Comparison of ENCODE assay signal across 14 cellular contexts in the genomic region with DNA sequence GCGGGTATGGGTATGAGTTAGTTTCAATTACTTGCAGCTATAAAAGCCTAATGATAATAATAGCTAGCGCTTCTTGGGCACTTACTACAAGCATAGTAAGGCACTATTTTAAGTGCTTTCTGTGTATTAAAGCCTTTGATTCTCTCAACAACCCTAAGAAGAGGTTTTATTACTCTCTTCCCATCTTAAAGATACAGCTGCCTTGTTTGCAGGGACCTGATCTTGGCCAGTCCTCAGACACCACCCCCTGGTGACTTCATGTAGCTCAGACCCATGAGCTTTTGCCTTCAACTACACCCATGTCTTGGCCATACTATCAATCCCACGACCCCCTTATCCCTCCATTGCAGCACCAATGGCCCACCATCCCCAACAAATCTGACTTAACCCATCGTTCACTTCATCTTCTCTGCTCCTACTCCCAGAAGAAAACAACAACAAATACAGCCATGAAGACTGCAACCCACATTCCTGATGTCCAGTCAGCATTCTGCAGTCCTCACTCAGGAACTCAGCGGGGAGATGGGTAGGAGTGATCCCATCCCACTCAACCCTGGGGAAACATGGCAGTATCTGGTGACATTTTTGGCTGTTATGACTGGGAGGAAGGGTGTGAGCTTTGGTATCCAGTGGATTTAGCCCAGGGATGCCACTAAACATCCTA. TPM values are rescaled to one million over a fixed set of nuclear protein-coding genes. Genes with fewer than 3 reads are reported as not detected.
DNase-seq lines count a peak whose midpoint lies in the region; ATAC-seq and TF ChIP-seq lines count a peak whose summit lies in the region.
"Had no signal": no experiment of that assay in that cellular context is flagged by ENCODE, and none has a peak within 500 bp of the region (broad histone marks: within the 10 kb centered on the region; RNA-seq: fewer than 3 reads in every experiment).

No MANE protein-coding gene starts in this region.

- H3K27me3 ChIP-seq in SK-N-SH (ENCODE audit: insufficient read depth): no peaks in the 10 kb centered on the region

- H3K79me2 ChIP-seq in SK-N-SH (ENCODE audit: insufficient read depth): peaks cover 87% of the 10 kb centered on the region

- H3K36me3 Mint-ChIP-seq in dendritic cell treated with granulocyte-macrophage colony-stimulating factor and Interleukin-4, amounts not matched to agents 40 ng/mL and 50 ng/mL, for 4 days (ENCODE audit: low read depth): peaks cover 41% of the 10 kb centered on the region

- no peaks in the 10 kb centered on the region for H3K27me3 Mint-ChIP-seq in dendritic cell treated with granulocyte-macrophage colony-stimulating factor and Interleukin-4, amounts not matched to agents 40 ng/mL and 50 ng/mL, for 4 days

- no peak overlapping the region for H3K9ac ChIP-seq in SK-N-SH

- no peak for TF ChIP-seq RAD21 in SK-N-SH (IDR thresholded peaks at IDR 0.05; ENCODE audit: low read length)

- peaks cover 14 to 19% of the 10 kb centered on the region in 2 experiments; a peak in 3 of 4 replicates for H3K4me1 ChIP-seq in SK-N-SH (ENCODE audit: control insufficient read depth in 1 of 2, insufficient read depth in 2 of 2, low read depth in 1 of 2, low read length in 1 of 2)

- 95% methylated on average over 5 of the region's 5 CpGs for WGBS in SK-N-SH (ENCODE audit: low lambda C conversion rate)

- H4K20me1 ChIP-seq in SK-N-SH (ENCODE audit: insufficient read depth): peaks cover 80% of the 10 kb centered on the region

- H3K27ac ChIP-seq in SK-N-SH (ENCODE audit: low read depth in 2 of 2, low read length in 1 of 2): no peak overlapping the region
- H3K27ac ChIP-seq: epithelial cell of prostate, VCaP had no signal

- peaks cover 81% of the 10 kb centered on the region for H3K4me1 Mint-ChIP-seq in dendritic cell treated with granulocyte-macrophage colony-stimulating factor and Interleukin-4, amounts not matched to agents 40 ng/mL and 50 ng/mL, for 4 days (ENCODE audit: low read depth)

- no peaks in the 10 kb centered on the region for H3K9me3 ChIP-seq in SK-N-SH
- H3K9me3 ChIP-seq: left ventricle myocardium inferior had no signal

- no peak overlapping the region for H3K4me3 ChIP-seq in SK-N-SH (ENCODE audit: low read depth in 2 of 2, low read length in 1 of 2)
- H3K4me3 ChIP-seq in retinal pigment epithelial cell (ENCODE audit: low read length): peak overlapping the region; percentile 99
- H3K4me3 ChIP-seq: left ventricle myocardium inferior had no signal

- no peak for TF ChIP-seq EP300 in SK-N-SH (IDR thresholded peaks at IDR 0.05; ENCODE audit: borderline replicate concordance in 1 of 2, low read depth in 1 of 2, low read length in 1 of 2)

- no peak overlapping the region for H3K27ac Mint-ChIP-seq in dendritic cell treated with granulocyte-macrophage colony-stimulating factor and Interleukin-4, amounts not matched to agents 40 ng/mL and 50 ng/mL, for 4 days
- H3K27ac Mint-ChIP-seq: activated naive CD4-positive, alpha-beta T cell treated with anti-CD3 and anti-CD28 coated beads for 36 hours had no signal

- DNase-seq in SK-N-SH (no peak), M059J (ENCODE audit: low read depth) (peak; percentile 28), retinal pigment epithelial cell (ENCODE audit: low read depth) (no peak), NCI-H82 treated with DMSO at 0.1 percent for 48 hours (lab: John Stamatoyannopoulos, UW; ENCODE audit: unreplicated experiment) (no peak), globus pallidus (ENCODE audit: low spot score) (no peak), NCI-H524 (lab: John Stamatoyannopoulos, UW) (no peak)
- DNase-seq: activated naive CD4-positive, alpha-beta T cell treated with anti-CD3 and anti-CD28 coated beads for 36 hours; left ventricle myocardium inferior; NCI-H1105 treated with DMSO at 0.1 percent for 48 hours; stimulated activated CD8-positive, alpha-beta memory T cell treated with anti-CD3 and anti-CD28 coated beads, Interleukin-4, amount 100 ng/mL, for 48 hours had no signal

- CTCF ChIA-PET in SK-N-SH (lab: Yijun Ruan, JAX): interaction anchor here (1.7 kb wide), 1 partner anchor 51 kb away, joined by 4 read pairs; the partner anchor contains the start of gene UBFD1

- no peaks in the 10 kb centered on the region for H3K9me2 ChIP-seq in SK-N-SH

- no peak overlapping the region for H3K4me2 ChIP-seq in SK-N-SH

- H2AFZ ChIP-seq in SK-N-SH (ENCODE audit: low read depth): no peak overlapping the region

- H3K9me3 Mint-ChIP-seq in dendritic cell treated with granulocyte-macrophage colony-stimulating factor and Interleukin-4, amounts not matched to agents 40 ng/mL and 50 ng/mL, for 4 days: no peaks in the 10 kb centered on the region

- peaks cover 16% of the 10 kb centered on the region for H3F3A ChIP-seq in SK-N-SH (replicated peaks; ENCODE audit: insufficient read depth)

- peaks cover 0 to 9% of the 10 kb centered on the region in 2 experiments for H3K36me3 ChIP-seq in SK-N-SH (replicated peaks in 1 of 2; ENCODE audit: control insufficient read depth in 1 of 2, insufficient read depth in 2 of 2, low read length in 1 of 2)
- H3K36me3 ChIP-seq: left ventricle myocardium inferior had no signal

- TF ChIP-seq CTCF in SK-N-SH (IDR thresholded peaks at IDR 0.05) (peak; percentile 14; the same call in 1 of the 2 replicates), retinal pigment epithelial cell (conservative IDR thresholded peaks at IDR 0.05; ENCODE audit: low read depth, low read length) (peak; percentile 39)

- H3K4me3 Mint-ChIP-seq in dendritic cell treated with granulocyte-macrophage colony-stimulating factor and Interleukin-4, amounts not matched to agents 40 ng/mL and 50 ng/mL, for 4 days: peak overlapping the region; percentile 8
- H3K4me3 Mint-ChIP-seq: activated naive CD4-positive, alpha-beta T cell treated with anti-CD3 and anti-CD28 coated beads for 36 hours had no signal

- POLR2A ChIA-PET in SK-N-SH (lab: Yijun Ruan, JAX): interaction anchor here (1.0 kb wide), 1 partner anchor 16 kb away, joined by 3 read pairs; no protein-coding TSS in a partner anchor

- intact Hi-C loops in dendritic cell treated with granulocyte-macrophage colony-stimulating factor and Interleukin-4, amounts not matched to agents 40 ng/mL and 50 ng/mL, for 4 days (cut with micrococcal nuclease): loop anchor here (5.0 kb wide), 1 partner anchor 51 kb away; the partner anchor contains the start of genes EARS2 and UBFD1

- ATAC-seq in SK-N-SH treated with all-trans-retinoic acid at 6 μM for 48 hours: no peak

TF ChIP-seq in SK-N-SH, 30 proteins besides CTCF, POLR2A, EP300 and RAD21:
- no peak for TF ChIP-seq RFX5 (IDR thresholded peaks at IDR 0.05; ENCODE audit: low read length)
TF ChIP-seq in SK-N-SH: peak in this region for 0.

TF ChIP-seq in SK-N-SH treated with all-trans-retinoic acid at 6 μM for 48 hours, 23 proteins besides CTCF, POLR2A, EP300 and RAD21:
- TF ChIP-seq CSDC2 (CRISPR knock-in tag; IDR thresholded peaks at IDR 0.05): no peak
- no peak for TF ChIP-seq TCF4 (CRISPR knock-in tag; IDR thresholded peaks at IDR 0.05; ENCODE audit: borderline replicate concordance)
- TF ChIP-seq BACH2 (CRISPR knock-in tag; IDR thresholded peaks at IDR 0.05; ENCODE audit: borderline replicate concordance): no peak
- no peak for TF ChIP-seq ZFP3 (CRISPR knock-in tag; IDR thresholded peaks at IDR 0.05)
- TF ChIP-seq RARB (CRISPR knock-in tag; IDR thresholded peaks at IDR 0.05): no peak
- no peak for TF ChIP-seq TSHZ2 (CRISPR knock-in tag; IDR thresholded peaks at IDR 0.05)
- TF ChIP-seq ARNTL (CRISPR knock-in tag; IDR thresholded peaks at IDR 0.05; ENCODE audit: borderline replicate concordance, low read depth): no peak
- TF ChIP-seq ZFP30 (CRISPR knock-in tag; IDR thresholded peaks at IDR 0.05): no peak
- TF ChIP-seq ZNF70 (CRISPR knock-in tag; IDR thresholded peaks at IDR 0.05): no peak
- TF ChIP-seq OSR1 (CRISPR knock-in tag; IDR thresholded peaks at IDR 0.05): no peak
- TF ChIP-seq SNAI2 (CRISPR knock-in tag; IDR thresholded peaks at IDR 0.05): no peak
- no peak for TF ChIP-seq ISL1 (CRISPR knock-in tag; IDR thresholded peaks at IDR 0.05)

RNA-seq across cellular contexts. Expression of gene GGA2, which starts 4.2 kb away (rescaled TPM):
- polyA plus RNA-seq in SK-N-SH (2012; rRNA removed): 23.4 and 29.2 TPM in 2 replicates
- 19.9 and 23.9 TPM in 2 replicates for polyA plus RNA-seq in SK-N-SH (2012; cell fraction: cytosol; rRNA removed)
- polyA plus RNA-seq in SK-N-SH (2012; cell fraction: nucleus; rRNA removed): 52.4 and 82.2 TPM in 2 replicates
- total RNA-seq in M059J (2014; rRNA removed; shearing (Covaris generic)): 4.4 and 19.3 TPM in 2 replicates

RNA-seq across cellular contexts. Expression of gene EARS2, which starts 51.1 kb away (rescaled TPM):
- 23.2 and 37.4 TPM in 2 replicates for polyA plus RNA-seq in SK-N-SH (2012; rRNA removed)
- polyA plus RNA-seq in SK-N-SH (2012; cell fraction: cytosol; rRNA removed): 19.1 and 24.7 TPM in 2 replicates
- 53.3 and 71.1 TPM in 2 replicates for polyA plus RNA-seq in SK-N-SH (2012; cell fraction: nucleus; rRNA removed)
- total RNA-seq in M059J (2014; rRNA removed; shearing (Covaris generic)): 23.7 and 27.5 TPM in 2 replicates

RNA-seq across cellular contexts. Expression of gene UBFD1, which starts 51.5 kb away (rescaled TPM):
- 66.1 and 68.9 TPM in 2 replicates for polyA plus RNA-seq in SK-N-SH (2012; rRNA removed)
- 53.4 and 67.1 TPM in 2 replicates for polyA plus RNA-seq in SK-N-SH (2012; cell fraction: cytosol; rRNA removed)
- 129 and 153 TPM in 2 replicates for polyA plus RNA-seq in SK-N-SH (2012; cell fraction: nucleus; rRNA removed)
- 127 and 136 TPM in 2 replicates for total RNA-seq in M059J (2014; rRNA removed; shearing (Covaris generic))

RNA-seq across cellular contexts. Expression of gene COG7, which starts 53.1 kb away (rescaled TPM):
- polyA plus RNA-seq in SK-N-SH (2012; rRNA removed): 33.0 and 34.7 TPM in 2 replicates
- 13.2 and 19.2 TPM in 2 replicates for polyA plus RNA-seq in SK-N-SH (2012; cell fraction: cytosol; rRNA removed)
- 81.8 and 105 TPM in 2 replicates for polyA plus RNA-seq in SK-N-SH (2012; cell fraction: nucleus; rRNA removed)
- total RNA-seq in M059J (2014; rRNA removed; shearing (Covaris generic)): 20.6 and 30.5 TPM in 2 replicates
